Comparison of ENCODE assay signal across 31 cellular contexts in genomic region chr1:212055333-212055732, GRCh38. TPM values are rescaled to one million over a fixed set of nuclear protein-coding genes. Genes with fewer than 3 reads are reported as not detected.
"Had no signal": no experiment of that assay in that cellular context is flagged by ENCODE, and none has a peak within 500 bp of the region (broad histone marks: within the 10 kb centered on the region; RNA-seq: fewer than 3 reads in every experiment).

No MANE protein-coding gene starts in this region.

- ATAC-seq: activated CD4-positive, alpha-beta T cell treated with anti-CD3 and anti-CD28 coated beads for 36 hours; activated naive CD8-positive, alpha-beta T cell treated with anti-CD3 and anti-CD28 coated beads, Interleukin-2, amount 50 U/mL, for 24 hours; activated T-cell treated with anti-CD3 and anti-CD28 coated beads, Interleukin-2, amount 50 U/mL, for 72 hours; effector memory CD8-positive, alpha-beta T cell; foreskin keratinocyte; gastrocnemius medialis; heart left ventricle had no signal

- H3K27me3 Mint-ChIP-seq: activated CD4-positive, alpha-beta memory T cell treated with anti-CD3 and anti-CD28 coated beads, Interleukin-2, amount 10 ng/mL, durations not matched to agents 7 days and 5 days; activated CD4-positive, alpha-beta T cell treated with anti-CD3 and anti-CD28 coated beads for 36 hours; activated CD4-positive, alpha-beta T cell treated with anti-CD3 and anti-CD28 coated beads, Interleukin-2, amount 10 ng/mL, durations not matched to agents 7 days and 5 days; activated naive CD8-positive, alpha-beta T cell treated with anti-CD3 and anti-CD28 coated beads for 36 hours; activated naive CD8-positive, alpha-beta T cell treated with anti-CD3 and anti-CD28 coated beads, Interleukin-2, amount 50 U/mL, for 24 hours; activated T-cell treated with anti-CD3 and anti-CD28 coated beads, Interleukin-2, amount 50 U/mL, for 24 hours; central memory CD8-positive, alpha-beta T cell; effector memory CD8-positive, alpha-beta T cell had no signal

- H3K4me3 Mint-ChIP-seq: activated CD4-positive, alpha-beta memory T cell treated with anti-CD3 and anti-CD28 coated beads, Interleukin-2, amount 10 ng/mL, durations not matched to agents 7 days and 5 days; activated CD4-positive, alpha-beta T cell treated with anti-CD3 and anti-CD28 coated beads for 36 hours; activated CD4-positive, alpha-beta T cell treated with anti-CD3 and anti-CD28 coated beads, Interleukin-2, amount 10 ng/mL, durations not matched to agents 7 days and 5 days; activated naive CD8-positive, alpha-beta T cell treated with anti-CD3 and anti-CD28 coated beads for 36 hours; activated naive CD8-positive, alpha-beta T cell treated with anti-CD3 and anti-CD28 coated beads, Interleukin-2, amount 50 U/mL, for 24 hours; activated T-cell treated with anti-CD3 and anti-CD28 coated beads, Interleukin-2, amount 50 U/mL, for 24 hours; activated T-cell treated with anti-CD3 and anti-CD28 coated beads, Interleukin-2, amount 50 U/mL, for 72 hours; central memory CD8-positive, alpha-beta T cell; effector memory CD8-positive, alpha-beta T cell had no signal

- H3K27me3 ChIP-seq: adrenal gland, ascending aorta, brain microvascular endothelial cell, esophagus muscularis mucosa, foreskin keratinocyte, gastrocnemius medialis, heart left ventricle had no signal

- H3K4me3 ChIP-seq: adrenal gland, ascending aorta, coronary artery, esophagus muscularis mucosa, gastrocnemius medialis, heart left ventricle had no signal

- H3K36me3 ChIP-seq: adrenal gland, ascending aorta, brain microvascular endothelial cell, esophagus muscularis mucosa, gastrocnemius medialis, heart left ventricle had no signal

- H3K27ac ChIP-seq: adrenal gland, ascending aorta, brain microvascular endothelial cell, coronary artery, esophagus muscularis mucosa, foreskin keratinocyte, gastrocnemius medialis, heart left ventricle had no signal

- FAIRE-seq: bronchial epithelial cell had no signal

- H3K9me3 ChIP-seq: adrenal gland, ascending aorta, gastrocnemius medialis had no signal

- H3K4me1 Mint-ChIP-seq: activated CD4-positive, alpha-beta T cell treated with anti-CD3 and anti-CD28 coated beads for 36 hours; activated naive CD8-positive, alpha-beta T cell treated with anti-CD3 and anti-CD28 coated beads for 36 hours; activated naive CD8-positive, alpha-beta T cell treated with anti-CD3 and anti-CD28 coated beads, Interleukin-2, amount 50 U/mL, for 24 hours; central memory CD8-positive, alpha-beta T cell had no signal

- H3K4me1 ChIP-seq: adrenal gland, ascending aorta, esophagus muscularis mucosa, foreskin keratinocyte, gastrocnemius medialis, heart left ventricle had no signal

- DNase-seq: activated CD4-positive, alpha-beta memory T cell treated with anti-CD3 and anti-CD28 coated beads, Interleukin-2, amount 10 ng/mL, durations not matched to agents 7 days and 5 days; activated CD4-positive, alpha-beta T cell treated with anti-CD3 and anti-CD28 coated beads for 36 hours; activated CD4-positive, alpha-beta T cell treated with anti-CD3 and anti-CD28 coated beads, Interleukin-2, amount 10 ng/mL, durations not matched to agents 7 days and 5 days; activated CD4-positive, alpha-beta T cell treated with anti-CD3 and anti-CD28 coated beads, Interleukin-2, amount 50 U/mL, for 4 hours; activated CD4-positive, CD25-positive, alpha-beta regulatory T cell; activated CD4-positive, CD25-positive, alpha-beta regulatory T cell treated with anti-CD3 and anti-CD28 coated beads, Interleukin-2, amount 50 U/mL, for 72 hours; activated CD8-positive, alpha-beta memory T cell treated with anti-CD3 and anti-CD28 coated beads, Interleukin-2, amount 50 U/mL, for 48 hours; activated gamma-delta T cell; activated naive CD4-positive, alpha-beta T cell; activated naive CD4-positive, alpha-beta T cell treated with anti-CD3 and anti-CD28 coated beads, Interleukin-2, amount 50 U/mL, for 16 hours; activated naive CD8-positive, alpha-beta T cell treated with anti-CD3 and anti-CD28 coated beads for 36 hours; activated naive CD8-positive, alpha-beta T cell treated with anti-CD3 and anti-CD28 coated beads, Interleukin-2, amount 50 U/mL, for 24 hours; activated T-cell treated with anti-CD3 and anti-CD28 coated beads for 4 hours; activated T-cell treated with anti-CD3 and anti-CD28 coated beads, Interleukin-2, amount 50 U/mL, for 24 hours; activated T-cell treated with anti-CD3 and anti-CD28 coated beads, Interleukin-2, amount 50 U/mL, for 72 hours; adrenal gland; brain microvascular endothelial cell; dermis blood vessel endothelial cell; effector CD4-positive, alpha-beta T cell; effector memory CD8-positive, alpha-beta T cell; erythroblast; foreskin keratinocyte; gastrocnemius medialis; glutamatergic neuron; heart left ventricle; T-helper 2 cell had no signal

- H3K27ac Mint-ChIP-seq: activated CD4-positive, alpha-beta memory T cell treated with anti-CD3 and anti-CD28 coated beads, Interleukin-2, amount 10 ng/mL, durations not matched to agents 7 days and 5 days; activated CD4-positive, alpha-beta T cell treated with anti-CD3 and anti-CD28 coated beads for 36 hours; activated CD4-positive, alpha-beta T cell treated with anti-CD3 and anti-CD28 coated beads, Interleukin-2, amount 10 ng/mL, durations not matched to agents 7 days and 5 days; activated naive CD8-positive, alpha-beta T cell treated with anti-CD3 and anti-CD28 coated beads for 36 hours; activated naive CD8-positive, alpha-beta T cell treated with anti-CD3 and anti-CD28 coated beads, Interleukin-2, amount 50 U/mL, for 24 hours; activated T-cell treated with anti-CD3 and anti-CD28 coated beads, Interleukin-2, amount 50 U/mL, for 24 hours; activated T-cell treated with anti-CD3 and anti-CD28 coated beads, Interleukin-2, amount 50 U/mL, for 72 hours had no signal

RNA-seq across cellular contexts. Expression of gene DTL, which starts 19.8 kb away (rescaled TPM):
- total RNA-seq: ascending aorta had no signal
